Comparison of ENCODE assay signal across 1 cellular context in the genomic region with DNA sequence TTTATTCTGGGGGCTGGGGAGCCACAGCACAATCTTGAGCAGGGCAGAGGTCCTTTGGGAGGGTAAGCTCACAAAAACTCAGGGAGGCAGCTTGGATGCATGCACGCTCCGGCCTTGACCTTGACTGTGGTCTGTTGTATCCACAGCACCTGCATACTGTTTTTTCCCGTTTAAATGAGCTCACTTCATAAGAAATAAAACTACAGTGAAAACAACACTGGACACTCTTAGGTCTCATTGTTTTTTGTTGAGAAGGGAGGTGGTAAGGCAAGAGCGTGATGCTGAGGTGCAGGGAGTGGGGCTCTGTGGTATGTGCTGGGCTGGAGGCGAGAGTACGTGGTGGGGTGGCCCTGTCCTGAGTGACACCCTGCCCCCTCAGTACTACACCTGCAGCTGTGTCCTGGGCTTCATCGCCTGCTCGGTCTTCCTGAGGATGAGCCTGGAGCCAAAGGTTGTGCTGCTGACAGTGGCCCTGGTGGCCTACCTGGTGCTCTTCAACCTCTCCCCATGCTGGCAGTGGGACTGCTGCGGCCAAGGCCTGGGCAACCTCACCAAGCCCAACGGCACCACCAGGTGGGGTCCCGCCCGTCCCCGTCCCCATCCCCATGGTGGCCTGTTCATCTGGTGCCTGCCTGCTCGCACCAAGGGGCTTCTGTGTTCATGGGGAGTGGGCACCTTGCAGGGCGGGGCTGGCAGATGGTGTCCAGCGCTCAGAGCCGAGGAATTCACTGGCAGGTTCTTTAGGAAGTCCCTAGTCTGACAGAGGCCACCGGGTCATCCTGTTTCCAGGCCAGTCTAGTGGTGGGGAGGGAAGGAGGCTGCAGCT.
TF ChIP-seq lines count a peak whose summit lies in the region.

No MANE protein-coding gene starts in this region.

TF ChIP-seq in SK-N-SH treated with all-trans-retinoic acid at 6 μM for 48 hours, 23 proteins besides CTCF, POLR2A, EP300 and RAD21 (continued from another document):
- no peak for TF ChIP-seq ARNTL (CRISPR knock-in tag; IDR thresholded peaks at IDR 0.05; ENCODE audit: borderline replicate concordance, low read depth)
- TF ChIP-seq ZFP3 (CRISPR knock-in tag; IDR thresholded peaks at IDR 0.05), result no peak
- no peak for TF ChIP-seq OSR1 (CRISPR knock-in tag; IDR thresholded peaks at IDR 0.05)
- no peak for TF ChIP-seq POU6F1 (CRISPR knock-in tag; IDR thresholded peaks at IDR 0.05; ENCODE audit: borderline replicate concordance, low read depth)
- TF ChIP-seq CSDC2 (CRISPR knock-in tag; IDR thresholded peaks at IDR 0.05), result no peak
- TF ChIP-seq PATZ1 (CRISPR knock-in tag; IDR thresholded peaks at IDR 0.05; ENCODE audit: borderline replicate concordance), result no peak
